Comparison of ENCODE assay signal across 22 cellular contexts in genomic region chr6:29777319-29777718, GRCh38.
"Had no signal": no experiment of that assay in that cellular context is flagged by ENCODE, and none has a peak within 500 bp of the region (broad histone marks: within the 10 kb centered on the region; RNA-seq: fewer than 3 reads in every experiment).

No MANE protein-coding gene starts in this region.

- H3K9me3 Mint-ChIP-seq: stimulated activated naive CD8-positive, alpha-beta T cell treated with anti-CD3 and anti-CD28 coated beads, Interleukin-15, Interleukin-2, amounts not matched to agents 100 ng/mL and 50 ng/mL, for 24 hours had no signal

- H3K27ac Mint-ChIP-seq: memory B cell; mesothelial cell of epicardium; stimulated activated naive B cell treated with anti-CD40 and anti-IgM and Interleukin-4, amounts not matched to agents 10 μg/mL and 1 μg/mL and 100 μg/mL, for 72 hours; stimulated activated naive CD8-positive, alpha-beta T cell treated with anti-CD3 and anti-CD28 coated beads, Interleukin-15, Interleukin-2, amounts not matched to agents 100 ng/mL and 50 ng/mL, for 24 hours had no signal

- DNase-seq: dorsolateral prefrontal cortex; effector CD4-positive, alpha-beta T cell; foreskin melanocyte; hypothalamus; naive thymus-derived CD8-positive, alpha-beta T cell; occipital lobe; ovary; posterior cingulate gyrus; psoas muscle; right lobe of liver; small intestine; stimulated activated CD4-positive, alpha-beta T cell treated with anti-CD3 and anti-CD28 coated beads, Interleukin-15, amount 100 ng/mL, for 24 hours; stimulated activated CD4-positive, alpha-beta T cell treated with anti-CD3 and anti-CD28 coated beads, Interleukin-2, amount 100 ng/mL, for 48 hours; stimulated activated naive B cell treated with anti-CD40 and anti-IgM and Interleukin-4, amounts not matched to agents 10 μg/mL and 1 μg/mL and 100 μg/mL, for 72 hours; transverse colon had no signal

- H3K36me3 Mint-ChIP-seq: mesothelial cell of epicardium; stimulated activated naive B cell treated with anti-CD40 and anti-IgM and Interleukin-4, amounts not matched to agents 10 μg/mL and 1 μg/mL and 100 μg/mL, for 72 hours had no signal

- H3K4me3 ChIP-seq: dorsolateral prefrontal cortex, esophagus muscularis mucosa, lung, ovary, psoas muscle, right lobe of liver, suprapubic skin, transverse colon, vagina had no signal

- H3K4me1 Mint-ChIP-seq: memory B cell; mesothelial cell of epicardium; stimulated activated naive B cell treated with anti-CD40 and anti-IgM and Interleukin-4, amounts not matched to agents 10 μg/mL and 1 μg/mL and 100 μg/mL, for 72 hours had no signal

- H3K4me3 Mint-ChIP-seq: memory B cell; mesothelial cell of epicardium; naive thymus-derived CD8-positive, alpha-beta T cell; stimulated activated naive B cell treated with anti-CD40 and anti-IgM and Interleukin-4, amounts not matched to agents 10 μg/mL and 1 μg/mL and 100 μg/mL, for 72 hours; stimulated activated naive CD8-positive, alpha-beta T cell treated with anti-CD3 and anti-CD28 coated beads, Interleukin-15, Interleukin-2, amounts not matched to agents 100 ng/mL and 50 ng/mL, for 24 hours had no signal
